1 cellular context compared by ENCODE assay signal in the genomic region with DNA sequence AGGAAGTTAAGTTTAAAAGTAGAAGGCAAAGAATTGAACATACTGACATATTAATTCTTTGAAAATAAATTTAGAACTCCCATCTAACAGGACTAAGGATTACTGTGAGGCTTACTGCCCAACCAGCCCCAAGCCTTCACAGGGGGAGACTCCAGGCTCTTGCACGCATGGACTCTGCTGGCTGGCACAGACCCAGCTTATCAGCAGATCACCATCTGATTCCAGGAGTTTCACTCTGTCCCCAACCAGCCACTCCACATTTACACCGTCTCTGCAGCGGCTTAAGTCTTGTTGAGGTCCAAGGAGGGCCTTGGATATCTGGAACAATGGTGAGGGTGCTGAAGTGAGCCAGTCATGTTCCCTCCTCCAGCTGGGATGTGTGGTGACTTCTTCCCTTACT.
TF ChIP-seq lines count a peak whose summit lies in the region.

No MANE protein-coding gene starts in this region.

TF ChIP-seq in SK-N-SH treated with all-trans-retinoic acid at 6 μM for 48 hours, 23 proteins besides CTCF, POLR2A, EP300 and RAD21 (continued from another document):
- no peak for TF ChIP-seq TSHZ2 (CRISPR knock-in tag; IDR thresholded peaks at IDR 0.05)
- no peak for TF ChIP-seq ZFP30 (CRISPR knock-in tag; IDR thresholded peaks at IDR 0.05)
- TF ChIP-seq ZC3H10 (CRISPR knock-in tag; IDR thresholded peaks at IDR 0.05) = no peak
- TF ChIP-seq CSDC2 (CRISPR knock-in tag; IDR thresholded peaks at IDR 0.05) = no peak
- TF ChIP-seq GLIS3 (CRISPR knock-in tag; IDR thresholded peaks at IDR 0.05) = no peak
- TF ChIP-seq ZNF70 (CRISPR knock-in tag; IDR thresholded peaks at IDR 0.05) = no peak
- TF ChIP-seq ARNTL (CRISPR knock-in tag; IDR thresholded peaks at IDR 0.05; ENCODE audit: borderline replicate concordance, low read depth) = no peak
- TF ChIP-seq BACH2 (CRISPR knock-in tag; IDR thresholded peaks at IDR 0.05; ENCODE audit: borderline replicate concordance) = no peak
- no peak for TF ChIP-seq OSR1 (CRISPR knock-in tag; IDR thresholded peaks at IDR 0.05)
- no peak for TF ChIP-seq POU6F1 (CRISPR knock-in tag; IDR thresholded peaks at IDR 0.05; ENCODE audit: borderline replicate concordance, low read depth)
- TF ChIP-seq ZNF8 (CRISPR knock-in tag; IDR thresholded peaks at IDR 0.05) = no peak
TF ChIP-seq in SK-N-SH treated with all-trans-retinoic acid at 6 μM for 48 hours: peak in this region for 0.
